In the genomic region with DNA sequence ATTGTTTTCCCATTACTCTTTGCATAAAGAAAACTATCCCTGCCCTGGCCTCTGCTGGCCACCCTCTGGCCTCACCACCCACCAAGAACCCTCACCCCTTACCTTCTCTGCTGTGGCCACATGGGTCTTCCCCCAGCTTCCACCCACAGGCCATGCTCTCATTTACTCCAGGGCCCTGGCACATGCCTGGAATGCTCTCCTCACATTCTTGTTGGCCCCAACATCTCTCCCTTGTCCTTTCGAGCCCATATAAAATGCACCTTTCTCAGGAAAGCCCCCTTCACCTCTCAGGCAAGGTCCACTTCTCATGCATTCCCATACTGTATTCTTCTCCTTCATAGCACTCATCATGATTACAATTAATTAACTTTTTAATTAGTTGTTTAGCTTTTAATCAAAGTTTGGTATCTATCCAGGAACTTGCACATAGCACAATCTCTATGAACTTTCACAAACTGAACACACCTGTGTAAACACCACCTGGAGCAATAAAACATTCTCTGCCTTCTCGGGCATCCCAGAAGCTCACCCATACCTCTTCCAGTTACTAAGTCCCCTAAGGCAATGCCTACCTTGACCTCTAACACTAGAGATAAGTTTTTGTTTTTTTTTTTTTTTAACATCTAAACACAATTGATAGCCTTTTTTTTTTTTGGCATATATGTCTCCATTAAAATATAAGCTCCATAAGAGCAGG, we compare ENCODE assay signal across 29 cellular contexts.
"Had no signal": no experiment of that assay in that cellular context is flagged by ENCODE, and none has a peak within 500 bp of the region (broad histone marks: within the 10 kb centered on the region; RNA-seq: fewer than 3 reads in every experiment).

No MANE protein-coding gene starts in this region.

- H3K27ac ChIP-seq: ascending aorta, breast epithelium, PC-9, RWPE1, SJCRH30, SK-N-MC had no signal

- H2AFZ ChIP-seq: PC-9 had no signal

- H3K36me3 ChIP-seq: ascending aorta, breast epithelium, SJCRH30 had no signal

- H3K4me3 ChIP-seq: ascending aorta, breast epithelium, PC-9, SJCRH30, SK-N-MC had no signal

- H3K4me1 ChIP-seq: ascending aorta, breast epithelium, SJCRH30 had no signal

- ATAC-seq: activated CD8-positive, alpha-beta T cell treated with anti-CD3 and anti-CD28 coated beads for 36 hours; Right ventricle myocardium inferior had no signal

- H3K27me3 ChIP-seq: ascending aorta, breast epithelium, SJCRH30 had no signal

- H3K4me2 ChIP-seq: PC-9 had no signal

- DNase-seq: activated CD4-positive, alpha-beta T cell treated with anti-CD3 and anti-CD28 coated beads, Interleukin-2, amount 10 ng/mL, durations not matched to agents 24 days and 14 days; activated CD4-positive, alpha-beta T cell treated with anti-CD3 and anti-CD28 coated beads, Interleukin-2, amount 50 U/mL, for 4 hours; activated CD8-positive, alpha-beta T cell treated with anti-CD3 and anti-CD28 coated beads for 36 hours; activated gamma-delta T cell; activated naive CD4-positive, alpha-beta T cell treated with Interleukin-2 at 50 U/mL for 16 hours; activated naive CD8-positive, alpha-beta T cell treated with anti-CD3 and anti-CD28 coated beads, Interleukin-2, amount 10 ng/mL, durations not matched to agents 7 days and 5 days; activated T-cell treated with anti-CD3 and anti-CD28 coated beads, Interleukin-2, amount 50 U/mL, for 1 hour; amygdala; Kasumi-1; KG1; NCI-H1092 treated with DMSO at 0.1 percent for 48 hours; NCI-H1417; NCI-H146; NCI-H187; NCI-H2029 treated with DMSO at 0.1 percent for 48 hours; NCI-H2107; NCI-H2171; NCI-H524; NCI-H69; NCI-H82; NK-92 treated with Interleukin-12 subunit alpha and Interleukin-12 subunit beta, amount 100 ng/mL, for 24 hours; SJCRH30; T1000 had no signal

- H3K9me3 ChIP-seq: ascending aorta, SJCRH30 had no signal
